In the genomic region with DNA sequence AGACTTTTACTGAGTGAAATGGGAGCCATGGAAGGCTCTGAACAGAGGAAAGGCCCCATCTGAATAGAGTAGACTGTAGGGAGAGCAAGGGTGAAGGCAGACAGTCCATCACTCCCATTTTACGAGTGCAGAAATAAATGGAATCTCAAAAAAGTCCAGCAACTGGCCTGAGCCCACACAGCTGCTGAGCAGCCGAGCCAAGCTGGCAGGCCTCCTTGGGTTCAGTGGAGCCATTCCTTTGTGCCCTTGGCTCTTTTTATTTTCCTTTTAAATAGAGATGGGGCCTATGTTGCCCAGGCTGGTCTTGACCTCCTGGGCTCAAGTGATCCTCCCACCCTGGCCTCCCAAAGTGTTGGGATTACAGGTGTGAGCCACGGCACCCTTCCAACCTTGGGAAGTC, we compare ENCODE assay signal across 13 cellular contexts. TPM values are rescaled to one million over a fixed set of nuclear protein-coding genes. Genes with fewer than 3 reads are reported as not detected.
DNase-seq lines count a peak whose midpoint lies in the region; ATAC-seq and TF ChIP-seq lines count a peak whose summit lies in the region.
"Had no signal": no experiment of that assay in that cellular context is flagged by ENCODE, and none has a peak within 500 bp of the region (broad histone marks: within the 10 kb centered on the region; RNA-seq: fewer than 3 reads in every experiment).

No MANE protein-coding gene starts in this region.

- no TSS peak for BruUV-seq in Calu3 (replicated peaks; lab: Mats Ljungman, UMichigan)

- H3K27me3 Mint-ChIP-seq in Calu3 (ENCODE audit: unreplicated experiment) (peaks cover 3% of the 10 kb centered on the region), T-helper 17 cell (peaks cover 63% of the 10 kb centered on the region)
- H3K27me3 Mint-ChIP-seq in natural killer cell treated with Interleukin-12 subunit alpha and Interleukin-12 subunit beta and Interleukin-15 and Interleukin-18, amount 100 ng/mL, for 72 hours = peaks cover 26 to 45% of the 10 kb centered on the region in 2 donors
- H3K27me3 Mint-ChIP-seq in activated CD4-positive, alpha-beta T cell treated with anti-CD3 and anti-CD28 coated beads for 36 hours = peaks cover 47% of the 10 kb centered on the region

- POLR2A ChIA-PET in activated CD4-positive, alpha-beta T cell treated with anti-CD3 and anti-CD28 coated beads for 36 hours (lab: Charles Lee) = no interaction called here

- CTCF ChIA-PET in Calu3 (lab: Charles Lee) = interaction anchor here (0.5 to 1.5 kb wide), 4 partner anchors 12 to 123 kb away, joined by 3 to 15 read pairs (median 5); no protein-coding TSS in a partner anchor
- CTCF ChIA-PET in activated CD4-positive, alpha-beta T cell treated with anti-CD3 and anti-CD28 coated beads for 36 hours (lab: Charles Lee) = no interaction called here

- H3K4me3 ChIP-seq in skeletal muscle tissue (ENCODE audit: low read length in 3 of 3) = no peak overlapping the region

- intact Hi-C loops in Calu3 (cut with micrococcal nuclease; ENCODE audit: unreplicated experiment) = loop anchor here (2.0 kb wide), 1 partner anchor 14 kb away; no protein-coding TSS in a partner anchor
- intact Hi-C loops in activated CD4-positive, alpha-beta T cell treated with anti-CD3 and anti-CD28 coated beads for 36 hours (cut with DNase I, micrococcal nuclease) = no loop called here

- peaks cover 24 to 37% (median 29%) of the 10 kb centered on the region in 3 donors for H3K4me1 ChIP-seq in skeletal muscle tissue (ENCODE audit: control insufficient read depth in 3 of 3, insufficient read depth in 3 of 3, low read length in 3 of 3)

- H3K9ac ChIP-seq in skeletal muscle tissue (ENCODE audit: low read depth in 1 of 3, low read length in 3 of 3) = peak overlapping the region in 1 of 3 donors; percentile 85

- no peak for ATAC-seq in natural killer cell treated with Interleukin-12 subunit alpha and Interleukin-12 subunit beta and Interleukin-15 and Interleukin-18, amount 100 ng/mL, for 72 hours
- ATAC-seq in T-helper 17 cell (no peak), HG02759 (IDR thresholded peaks at IDR 0.05; ENCODE audit: unreplicated experiment) (no peak)
- ATAC-seq in activated CD4-positive, alpha-beta T cell treated with anti-CD3 and anti-CD28 coated beads for 36 hours = no peak

- H3K4me3 Mint-ChIP-seq in Calu3 (ENCODE audit: low read depth, unreplicated experiment) = peak overlapping the region; percentile 33
- H3K4me3 Mint-ChIP-seq in natural killer cell treated with Interleukin-12 subunit alpha and Interleukin-12 subunit beta and Interleukin-15 and Interleukin-18, amount 100 ng/mL, for 72 hours = no peak overlapping the region
- H3K4me3 Mint-ChIP-seq in T-helper 17 cell = no peak overlapping the region
- H3K4me3 Mint-ChIP-seq in activated CD4-positive, alpha-beta T cell treated with anti-CD3 and anti-CD28 coated beads for 36 hours = no peak overlapping the region

- H3K9me3 ChIP-seq in skeletal muscle tissue (ENCODE audit: control insufficient read depth in 3 of 3, low read length in 3 of 3) = no peaks in the 10 kb centered on the region
- H3K9me3 ChIP-seq in T-helper 17 cell (ENCODE audit: control insufficient read depth, low read length, poor library complexity, severe bottlenecking) = no peaks in the 10 kb centered on the region

- H3K4me1 Mint-ChIP-seq in Calu3 (ENCODE audit: low read depth, unreplicated experiment) (peaks cover 53% of the 10 kb centered on the region), T-helper 17 cell (no peaks in the 10 kb centered on the region)
- H3K4me1 Mint-ChIP-seq in natural killer cell treated with Interleukin-12 subunit alpha and Interleukin-12 subunit beta and Interleukin-15 and Interleukin-18, amount 100 ng/mL, for 72 hours (ENCODE audit: low read depth in 2 of 2) = no peaks in the 10 kb centered on the region
- no peaks in the 10 kb centered on the region for H3K4me1 Mint-ChIP-seq in activated CD4-positive, alpha-beta T cell treated with anti-CD3 and anti-CD28 coated beads for 36 hours

- H3K36me3 Mint-ChIP-seq in Calu3 (ENCODE audit: insufficient read depth, unreplicated experiment) (peaks cover 44% of the 10 kb centered on the region), T-helper 17 cell (ENCODE audit: low read depth) (peaks cover 5% of the 10 kb centered on the region)
- H3K36me3 Mint-ChIP-seq in natural killer cell treated with Interleukin-12 subunit alpha and Interleukin-12 subunit beta and Interleukin-15 and Interleukin-18, amount 100 ng/mL, for 72 hours = no peaks in the 10 kb centered on the region
- no peaks in the 10 kb centered on the region for H3K36me3 Mint-ChIP-seq in activated CD4-positive, alpha-beta T cell treated with anti-CD3 and anti-CD28 coated beads for 36 hours (ENCODE audit: low read depth)

- DNase-seq in Calu3 = no peak
- no peak for DNase-seq in natural killer cell treated with Interleukin-12 subunit alpha and Interleukin-12 subunit beta and Interleukin-15 and Interleukin-18, amount 100 ng/mL, for 72 hours (ENCODE audit: low spot score)
- DNase-seq in T-helper 17 cell = no peak
- no peak for DNase-seq in activated CD4-positive, alpha-beta T cell treated with anti-CD3 and anti-CD28 coated beads for 36 hours
- DNase-seq: KBM-7, NCI-H1092, NCI-H345 had no signal

- no peak for TF ChIP-seq CTCF in Calu3 (IDR thresholded peaks at IDR 0.05; ENCODE audit: unreplicated experiment)

- H3K27ac Mint-ChIP-seq in Calu3 (ENCODE audit: unreplicated experiment) = peak overlapping the region; percentile 10
- H3K27ac Mint-ChIP-seq in natural killer cell treated with Interleukin-12 subunit alpha and Interleukin-12 subunit beta and Interleukin-15 and Interleukin-18, amount 100 ng/mL, for 72 hours = no peak overlapping the region
- no peak overlapping the region for H3K27ac Mint-ChIP-seq in T-helper 17 cell
- no peak overlapping the region for H3K27ac Mint-ChIP-seq in activated CD4-positive, alpha-beta T cell treated with anti-CD3 and anti-CD28 coated beads for 36 hours

- H3K27ac ChIP-seq in angular gyrus (ENCODE audit: low read depth, low read length) (peak overlapping the region; percentile 81), layer of hippocampus (ENCODE audit: low read depth, low read length) (peak overlapping the region; percentile 90), skeletal muscle tissue (ENCODE audit: low read depth, low read length) (peak overlapping the region; percentile 66)
- H3K27ac ChIP-seq: C4-2B had no signal

- peaks cover 5% of the 10 kb centered on the region for H3K27me3 ChIP-seq in layer of hippocampus (ENCODE audit: control insufficient read depth, insufficient read depth, low read length)
- peaks cover 0 to 24% (median 2%) of the 10 kb centered on the region in 3 donors for H3K27me3 ChIP-seq in skeletal muscle tissue (ENCODE audit: control insufficient read depth in 3 of 3, insufficient read depth in 3 of 3, low read length in 3 of 3)

- H3K36me3 ChIP-seq in skeletal muscle tissue (ENCODE audit: control insufficient read depth in 3 of 3, insufficient read depth in 3 of 3, low read length in 3 of 3) = no peaks in the 10 kb centered on the region

- H3K9me3 Mint-ChIP-seq in Calu3 (ENCODE audit: low read depth, unreplicated experiment) = no peaks in the 10 kb centered on the region
- no peaks in the 10 kb centered on the region for H3K9me3 Mint-ChIP-seq in natural killer cell treated with Interleukin-12 subunit alpha and Interleukin-12 subunit beta and Interleukin-15 and Interleukin-18, amount 100 ng/mL, for 72 hours
- no peaks in the 10 kb centered on the region for H3K9me3 Mint-ChIP-seq in activated CD4-positive, alpha-beta T cell treated with anti-CD3 and anti-CD28 coated beads for 36 hours (ENCODE audit: low read depth)

RNA-seq across cellular contexts. Expression of a gene that starts 1.0 kb away (rescaled TPM):
- total RNA-seq in Calu3 (2022) = 255 and 312 TPM in 2 replicates
- total RNA-seq in skeletal muscle tissue = 30.3 TPM
- not detected for total RNA-seq in natural killer cell treated with Interleukin-12 subunit alpha and Interleukin-12 subunit beta and Interleukin-15 and Interleukin-18, amount 100 ng/mL, for 72 hours
- total RNA-seq in T-helper 17 cell = not detected
- not detected for total RNA-seq in activated CD4-positive, alpha-beta T cell treated with anti-CD3 and anti-CD28 coated beads for 36 hours
- total RNA-seq: M059J had no signal

RNA-seq across cellular contexts. Expression of a gene that starts 39.3 kb away (rescaled TPM):
- total RNA-seq in Calu3 (2022) = not detected in 2 replicates
- not detected for total RNA-seq in skeletal muscle tissue
- not detected for total RNA-seq in natural killer cell treated with Interleukin-12 subunit alpha and Interleukin-12 subunit beta and Interleukin-15 and Interleukin-18, amount 100 ng/mL, for 72 hours
- not detected for total RNA-seq in T-helper 17 cell
- total RNA-seq in activated CD4-positive, alpha-beta T cell treated with anti-CD3 and anti-CD28 coated beads for 36 hours = not detected
- total RNA-seq: M059J had no signal

Comparison
In these comparisons a context has a peak if more than half of its experiments do, and no peak if none do; other contexts are left out.
1. RNA of a gene that starts 1.0 kb away (total RNA-seq): 255 to 312 TPM in Calu3 and 30.3 TPM in skeletal muscle tissue (single experiment); not detected in natural killer cell treated with Interleukin-12 subunit alpha and Interleukin-12 subunit beta and Interleukin-15 and Interleukin-18, amount 100 ng/mL, for 72 hours, not detected in T-helper 17 cell and not detected in activated CD4-positive, alpha-beta T cell treated with anti-CD3 and anti-CD28 coated beads for 36 hours; every median in the first group is over 10 times any median in the second.
2. Peak in every context shown above with its lines, with median percentiles within 50 percentile points of each other: H3K27ac ChIP-seq.